In genomic region chr4:80135702-80136058, GRCh38 we compare ENCODE assay signal across 1 cellular context.
A peak's percentile ranks its signal among the peaks of the same experiment; 100 is the strongest.
TF ChIP-seq lines count a peak whose summit lies in the region.

No MANE protein-coding gene starts in this region.

TF ChIP-seq in K562, 482 proteins besides CTCF, POLR2A, EP300 and RAD21 (continued from another document):
- TF ChIP-seq ARID2 (IDR thresholded peaks at IDR 0.05) = 0 out of 2 replicates have a peak, but pooled peaks have one; percentile 58
- no peak for TF ChIP-seq EGR1 (conservative IDR thresholded peaks at IDR 0.05)
- TF ChIP-seq ZNF584 (CRISPR knock-in tag; IDR thresholded peaks at IDR 0.05; ENCODE audit: low read depth) = 0 out of 2 replicates have a peak, but pooled peaks have one; percentile 27
- peak; percentile 41 for TF ChIP-seq BRD9 (IDR thresholded peaks at IDR 0.05; ENCODE audit: low read depth, partially characterized antibody)
- TF ChIP-seq TOE1 (IDR thresholded peaks at IDR 0.05; ENCODE audit: borderline replicate concordance) = 0 out of 2 replicates have a peak, but pooled peaks have one; percentile 49
- TF ChIP-seq TOE1 (CRISPR knock-in tag; IDR thresholded peaks at IDR 0.05; ENCODE audit: borderline replicate concordance, low read depth) = no peak
- no peak for TF ChIP-seq MIER1 (IDR thresholded peaks at IDR 0.05; ENCODE audit: low read depth)
- TF ChIP-seq SMARCA4 (IDR thresholded peaks at IDR 0.05) = peak; percentile 15; the same call in 1 of the 2 replicates
- no peak for TF ChIP-seq ZNF436 (CRISPR knock-in tag; IDR thresholded peaks at IDR 0.05)
- 0 out of 2 replicates have a peak, but pooled peaks have one; percentile 15 for TF ChIP-seq HLTF (IDR thresholded peaks at IDR 0.05)
- TF ChIP-seq HDAC3 (IDR thresholded peaks at IDR 0.05; ENCODE audit: borderline replicate concordance, partially characterized antibody) = no peak
- peak; percentile 45; the same call in 1 of the 2 replicates for TF ChIP-seq ZNF589 (CRISPR knock-in tag; IDR thresholded peaks at IDR 0.05; ENCODE audit: low read depth)
- peak; percentile 8; the same call in 1 of the 2 replicates for TF ChIP-seq NFIC (IDR thresholded peaks at IDR 0.05)
